In genomic region chr10:80805343-80806020, GRCh38 we compare ENCODE assay signal across 25 cellular contexts.
"Had no signal": no experiment of that assay in that cellular context is flagged by ENCODE, and none has a peak within 500 bp of the region (broad histone marks: within the 10 kb centered on the region; RNA-seq: fewer than 3 reads in every experiment).

No MANE protein-coding gene starts in this region.

- DNase-seq: colonic mucosa; effector memory CD4-positive, alpha-beta T cell; erythroblast; esophagus squamous epithelium; kidney; mucosa of descending colon; naive B cell; nucleus accumbens; stimulated activated CD4-positive, alpha-beta T cell treated with anti-CD3 and anti-CD28 coated beads, Interleukin-2, amount 100 ng/mL, for 24 hours; stimulated activated CD4-positive, alpha-beta T cell treated with anti-CD3 and anti-CD28 coated beads, Interleukin-4, amount 100 ng/mL, for 24 hours; stimulated activated naive CD4-positive, alpha-beta T cell treated with Interleukin-2 at 50 U/mL for 16 hours; stomach; thyroid gland; trophoblast cell had no signal

- H3K36me3 ChIP-seq: colonic mucosa, esophagus squamous epithelium, prostate gland, right atrium auricular region, stomach, thyroid gland, vagina had no signal

- H3K4me1 ChIP-seq: colonic mucosa, esophagus squamous epithelium, prostate gland, right atrium auricular region, stomach, thyroid gland, vagina had no signal

- H3K27me3 ChIP-seq: colonic mucosa, esophagus squamous epithelium, right atrium auricular region, stomach, thyroid gland, vagina had no signal

- H3K4me1 Mint-ChIP-seq: memory B cell; mesothelial cell of epicardium; naive B cell; stimulated activated effector memory CD8-positive, alpha-beta T cell treated with anti-CD3 and anti-CD28 coated beads, Interleukin-12 subunit alpha, Interleukin-12 subunit beta, amount 100 ng/mL, for 72 hours had no signal

- H3K27ac ChIP-seq: colonic mucosa, esophagus squamous epithelium, prostate gland, right atrium auricular region, stomach, thyroid gland, vagina had no signal

- ATAC-seq: left lobe of liver; mucosa of descending colon; natural killer cell treated with Interleukin-12 subunit alpha and Interleukin-12 subunit beta and Interleukin-15 and Interleukin-18, amount 100 ng/mL, for 72 hours; sciatic nerve; stimulated activated effector memory CD8-positive, alpha-beta T cell treated with anti-CD3 and anti-CD28 coated beads, Interleukin-12 subunit alpha, Interleukin-12 subunit beta, amount 100 ng/mL, for 72 hours had no signal

- H3K9me3 ChIP-seq: colonic mucosa, prostate gland, thyroid gland, vagina had no signal

- H3K36me3 Mint-ChIP-seq: memory B cell; mesothelial cell of epicardium; naive B cell; natural killer cell treated with Interleukin-12 subunit alpha and Interleukin-12 subunit beta and Interleukin-15 and Interleukin-18, amount 100 ng/mL, for 72 hours; stimulated activated effector memory CD8-positive, alpha-beta T cell treated with anti-CD3 and anti-CD28 coated beads, Interleukin-12 subunit alpha, Interleukin-12 subunit beta, amount 100 ng/mL, for 72 hours had no signal

- H3K4me3 ChIP-seq: colonic mucosa, esophagus squamous epithelium, lung, mucosa of descending colon, prostate gland, right atrium auricular region, stomach, thyroid gland, vagina had no signal

- H3K27me3 Mint-ChIP-seq: dendritic cell treated with granulocyte-macrophage colony-stimulating factor and Interleukin-4, amounts not matched to agents 40 ng/mL and 50 ng/mL, for 4 days; naive B cell; natural killer cell treated with Interleukin-12 subunit alpha and Interleukin-12 subunit beta and Interleukin-15 and Interleukin-18, amount 100 ng/mL, for 72 hours had no signal

- H3K4me3 Mint-ChIP-seq: dendritic cell treated with granulocyte-macrophage colony-stimulating factor and Interleukin-4, amounts not matched to agents 40 ng/mL and 50 ng/mL, for 4 days; memory B cell; mesothelial cell of epicardium; naive B cell; natural killer cell treated with Interleukin-12 subunit alpha and Interleukin-12 subunit beta and Interleukin-15 and Interleukin-18, amount 100 ng/mL, for 72 hours; stimulated activated effector memory CD8-positive, alpha-beta T cell treated with anti-CD3 and anti-CD28 coated beads, Interleukin-12 subunit alpha, Interleukin-12 subunit beta, amount 100 ng/mL, for 72 hours had no signal

- H3K27ac Mint-ChIP-seq: dendritic cell treated with granulocyte-macrophage colony-stimulating factor and Interleukin-4, amounts not matched to agents 40 ng/mL and 50 ng/mL, for 4 days; memory B cell; mesothelial cell of epicardium; naive B cell; natural killer cell treated with Interleukin-12 subunit alpha and Interleukin-12 subunit beta and Interleukin-15 and Interleukin-18, amount 100 ng/mL, for 72 hours; stimulated activated effector memory CD8-positive, alpha-beta T cell treated with anti-CD3 and anti-CD28 coated beads, Interleukin-12 subunit alpha, Interleukin-12 subunit beta, amount 100 ng/mL, for 72 hours had no signal
